In the genomic region with DNA sequence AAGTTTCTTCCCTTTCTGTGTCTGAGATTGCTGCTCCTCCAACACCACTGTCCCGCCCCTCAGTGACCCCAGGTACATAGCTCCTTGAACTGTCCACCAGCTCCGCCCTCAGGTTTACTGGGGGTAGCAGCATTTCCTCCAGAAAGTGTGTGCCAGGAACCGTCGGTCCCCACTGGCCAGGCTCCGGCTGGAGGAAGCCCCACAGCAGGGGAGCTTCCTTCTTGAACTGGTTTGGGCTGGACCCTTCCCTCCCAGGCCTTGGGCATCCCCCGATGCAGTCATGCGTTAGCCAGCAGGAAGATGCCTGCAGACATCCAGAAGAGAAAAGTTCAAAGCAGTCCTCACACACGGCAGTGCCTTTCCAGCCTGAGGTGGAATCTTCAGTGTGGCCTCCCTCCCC, we compare ENCODE assay signal across 1 cellular context.
TF ChIP-seq lines count a peak whose summit lies in the region.

No MANE protein-coding gene starts in this region.

TF ChIP-seq in IMR-90, 13 proteins besides CTCF, POLR2A, EP300 and RAD21:
- TF ChIP-seq RCOR1 (IDR thresholded peaks at IDR 0.05; ENCODE audit: insufficient replicate concordance, low read length) (no peak), RFX5 (IDR thresholded peaks at IDR 0.05; ENCODE audit: low read depth, low read length) (no peak), MAFK (IDR thresholded peaks at IDR 0.05; ENCODE audit: low read depth, low read length) (no peak), SMC3 (IDR thresholded peaks at IDR 0.05; ENCODE audit: low read depth, low read length) (no peak), NFE2L2 (IDR thresholded peaks at IDR 0.05; ENCODE audit: low read depth, low read length) (no peak), FOS (IDR thresholded peaks at IDR 0.05; ENCODE audit: low read depth, low read length) (no peak), MXI1 (IDR thresholded peaks at IDR 0.05; ENCODE audit: borderline replicate concordance, low read depth, low read length) (no peak), CHD1 (IDR thresholded peaks at IDR 0.05; ENCODE audit: low read depth, low read length) (no peak), BHLHE40 (IDR thresholded peaks at IDR 0.05; ENCODE audit: low read depth, low read length) (no peak), MAZ (IDR thresholded peaks at IDR 0.05; ENCODE audit: borderline replicate concordance, low read depth, low read length) (no peak), CEBPB (IDR thresholded peaks at IDR 0.05; ENCODE audit: low read depth, low read length) (no peak), USF2 (IDR thresholded peaks at IDR 0.05; ENCODE audit: low read depth, low read length) (no peak)
- TF ChIP-seq, protein P1, sequence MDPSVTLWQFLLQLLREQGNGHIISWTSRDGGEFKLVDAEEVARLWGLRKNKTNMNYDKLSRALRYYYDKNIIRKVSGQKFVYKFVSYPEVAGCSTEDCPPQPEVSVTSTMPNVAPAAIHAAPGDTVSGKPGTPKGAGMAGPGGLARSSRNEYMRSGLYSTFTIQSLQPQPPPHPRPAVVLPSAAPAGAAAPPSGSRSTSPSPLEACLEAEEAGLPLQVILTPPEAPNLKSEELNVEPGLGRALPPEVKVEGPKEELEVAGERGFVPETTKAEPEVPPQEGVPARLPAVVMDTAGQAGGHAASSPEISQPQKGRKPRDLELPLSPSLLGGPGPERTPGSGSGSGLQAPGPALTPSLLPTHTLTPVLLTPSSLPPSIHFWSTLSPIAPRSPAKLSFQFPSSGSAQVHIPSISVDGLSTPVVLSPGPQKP (IDR thresholded peaks at IDR 0.05; ENCODE audit: borderline replicate concordance, low read depth, low read length) = no peak
